ENCODE assay signal across 24 cellular contexts in genomic region chr2:73868204-73868978, GRCh38. TPM values are rescaled to one million over a fixed set of nuclear protein-coding genes. Genes with fewer than 3 reads are reported as not detected.
"Had no signal": no experiment of that assay in that cellular context is flagged by ENCODE, and none has a peak within 500 bp of the region (broad histone marks: within the 10 kb centered on the region; RNA-seq: fewer than 3 reads in every experiment).

No MANE protein-coding gene starts in this region.

- H3K27me3 Mint-ChIP-seq: activated CD4-positive, alpha-beta T cell treated with anti-CD3 and anti-CD28 coated beads, Interleukin-2, amount 10 ng/mL, durations not matched to agents 7 days and 5 days; activated CD8-positive, alpha-beta memory T cell treated with anti-CD3 and anti-CD28 coated beads, Interleukin-2, amount 10 ng/mL, durations not matched to agents 7 days and 5 days; activated CD8-positive, alpha-beta T cell treated with anti-CD3 and anti-CD28 coated beads for 36 hours; activated naive CD4-positive, alpha-beta T cell treated with anti-CD3 and anti-CD28 coated beads, Interleukin-2, amount 10 ng/mL, durations not matched to agents 7 days and 5 days; dendritic cell treated with granulocyte-macrophage colony-stimulating factor and Interleukin-4, amounts not matched to agents 40 ng/mL and 50 ng/mL, for 4 days; memory B cell had no signal

- H3K4me1 ChIP-seq: gastrocnemius medialis, parathyroid adenoma had no signal

- H3K27ac ChIP-seq: cardiac muscle cell, gastrocnemius medialis, parathyroid adenoma, VCaP had no signal

- H3K9me3 ChIP-seq: gastrocnemius medialis had no signal

- H3K4me3 ChIP-seq: cardiac muscle cell, gastrocnemius medialis had no signal

- ATAC-seq: activated CD8-positive, alpha-beta memory T cell treated with anti-CD3 and anti-CD28 coated beads, Interleukin-2, amount 10 ng/mL, durations not matched to agents 7 days and 5 days; activated CD8-positive, alpha-beta T cell treated with anti-CD3 and anti-CD28 coated beads for 36 hours; esophagus mucosa; gastrocnemius medialis had no signal

- H3K27ac Mint-ChIP-seq: activated CD4-positive, alpha-beta T cell treated with anti-CD3 and anti-CD28 coated beads, Interleukin-2, amount 10 ng/mL, durations not matched to agents 7 days and 5 days; activated CD8-positive, alpha-beta memory T cell treated with anti-CD3 and anti-CD28 coated beads, Interleukin-2, amount 10 ng/mL, durations not matched to agents 7 days and 5 days; activated CD8-positive, alpha-beta T cell treated with anti-CD3 and anti-CD28 coated beads for 36 hours; activated naive CD4-positive, alpha-beta T cell treated with anti-CD3 and anti-CD28 coated beads, Interleukin-2, amount 10 ng/mL, durations not matched to agents 7 days and 5 days; dendritic cell treated with granulocyte-macrophage colony-stimulating factor and Interleukin-4, amounts not matched to agents 40 ng/mL and 50 ng/mL, for 4 days; memory B cell; nephron progenitor cell had no signal

- H3K27me3 ChIP-seq: cardiac muscle cell, gastrocnemius medialis had no signal

- H3K79me2 ChIP-seq: parathyroid adenoma had no signal

- H3K4me3 Mint-ChIP-seq: activated CD4-positive, alpha-beta T cell treated with anti-CD3 and anti-CD28 coated beads, Interleukin-2, amount 10 ng/mL, durations not matched to agents 7 days and 5 days; activated CD8-positive, alpha-beta memory T cell treated with anti-CD3 and anti-CD28 coated beads, Interleukin-2, amount 10 ng/mL, durations not matched to agents 7 days and 5 days; activated CD8-positive, alpha-beta T cell treated with anti-CD3 and anti-CD28 coated beads for 36 hours; activated naive CD4-positive, alpha-beta T cell treated with anti-CD3 and anti-CD28 coated beads, Interleukin-2, amount 10 ng/mL, durations not matched to agents 7 days and 5 days; dendritic cell treated with granulocyte-macrophage colony-stimulating factor and Interleukin-4, amounts not matched to agents 40 ng/mL and 50 ng/mL, for 4 days; memory B cell; nephron progenitor cell had no signal

- H3K9me3 Mint-ChIP-seq: activated CD4-positive, alpha-beta T cell treated with anti-CD3 and anti-CD28 coated beads, Interleukin-2, amount 10 ng/mL, durations not matched to agents 7 days and 5 days; activated CD8-positive, alpha-beta T cell treated with anti-CD3 and anti-CD28 coated beads for 36 hours; activated naive CD4-positive, alpha-beta T cell treated with anti-CD3 and anti-CD28 coated beads, Interleukin-2, amount 10 ng/mL, durations not matched to agents 7 days and 5 days; dendritic cell treated with granulocyte-macrophage colony-stimulating factor and Interleukin-4, amounts not matched to agents 40 ng/mL and 50 ng/mL, for 4 days; memory B cell; nephron progenitor cell had no signal

- H2AFZ ChIP-seq: parathyroid adenoma had no signal

- H3K9ac ChIP-seq: parathyroid adenoma had no signal

- H3K4me1 Mint-ChIP-seq: activated CD4-positive, alpha-beta T cell treated with anti-CD3 and anti-CD28 coated beads, Interleukin-2, amount 10 ng/mL, durations not matched to agents 7 days and 5 days; activated CD8-positive, alpha-beta memory T cell treated with anti-CD3 and anti-CD28 coated beads, Interleukin-2, amount 10 ng/mL, durations not matched to agents 7 days and 5 days; activated naive CD4-positive, alpha-beta T cell treated with anti-CD3 and anti-CD28 coated beads, Interleukin-2, amount 10 ng/mL, durations not matched to agents 7 days and 5 days; memory B cell; nephron progenitor cell had no signal

- DNase-seq: activated CD4-positive, alpha-beta T cell treated with anti-CD3 and anti-CD28 coated beads, Interleukin-2, amount 10 ng/mL, durations not matched to agents 7 days and 5 days; activated CD4-positive, CD25-positive, alpha-beta regulatory T cell treated with anti-CD3 and anti-CD28 coated beads, Interleukin-2, amount 50 U/mL, for 72 hours; activated CD8-positive, alpha-beta memory T cell treated with anti-CD3 and anti-CD28 coated beads, Interleukin-2, amount 10 ng/mL, durations not matched to agents 7 days and 5 days; activated CD8-positive, alpha-beta T cell treated with anti-CD3 and anti-CD28 coated beads for 36 hours; activated effector memory CD4-positive, alpha-beta T cell treated with anti-CD3 and anti-CD28 coated beads, Interleukin-2, amount 50 U/mL, for 16 hours; activated naive CD4-positive, alpha-beta T cell treated with anti-CD3 and anti-CD28 coated beads, Interleukin-2, amount 10 ng/mL, durations not matched to agents 7 days and 5 days; activated T-cell treated with anti-CD3 and anti-CD28 coated beads for 4 hours; amygdala; effector CD4-positive, alpha-beta T cell; gastrocnemius medialis; head of caudate nucleus; hypothalamus; nephron progenitor cell; nucleus accumbens; stimulated activated CD4-positive, alpha-beta T cell treated with anti-CD3 and anti-CD28 coated beads, Interleukin-4, amount 100 ng/mL, for 1 hour; stimulated activated naive CD4-positive, alpha-beta T cell treated with Interleukin-2 at 50 U/mL for 16 hours had no signal

RNA-seq across cellular contexts. Expression of gene ACTG2, which starts 24.4 kb away (rescaled TPM):
- total RNA-seq: activated CD4-positive, alpha-beta T cell treated with anti-CD3 and anti-CD28 coated beads, Interleukin-2, amount 10 ng/mL, durations not matched to agents 7 days and 5 days; activated CD8-positive, alpha-beta memory T cell treated with anti-CD3 and anti-CD28 coated beads, Interleukin-2, amount 10 ng/mL, durations not matched to agents 7 days and 5 days; pulmonary artery endothelial cell; T-helper 2 cell treated with Interferon-gamma antibody and Interleukin-4, amounts not matched to agents 100 ng/mL and 5 ng/mL, for 36 hours had no signal
